8 cellular contexts compared by ENCODE assay signal in genomic region chr12:54251667-54252284, GRCh38. TPM values are rescaled to one million over a fixed set of nuclear protein-coding genes. Genes with fewer than 3 reads are reported as not detected.
DNase-seq lines count a peak whose midpoint lies in the region; ATAC-seq and TF ChIP-seq lines count a peak whose summit lies in the region.

No MANE protein-coding gene starts in this region.

- POLR2A ChIA-PET in activated CD8-positive, alpha-beta T cell treated with anti-CD3 and anti-CD28 coated beads, Interleukin-2, amount 10 ng/mL, durations not matched to agents 7 days and 5 days (lab: Charles Lee) = interaction anchor here (1.3 kb wide), 1 partner anchor 28 kb away, joined by 5 read pairs; the partner anchor contains the start of genes CBX5 and HNRNPA1

- H3K4me1 ChIP-seq in hepatocyte (ENCODE audit: insufficient read depth) (no peaks in the 10 kb centered on the region), testis (peaks cover 8% of the 10 kb centered on the region)

- no peak overlapping the region for H3K27ac Mint-ChIP-seq in natural killer cell
- H3K27ac Mint-ChIP-seq in natural killer cell treated with Interleukin-12 subunit alpha and Interleukin-12 subunit beta and Interleukin-15 and Interleukin-18, amount 100 ng/mL, for 72 hours = peak overlapping the region in 1 of 2 donors; percentile 27
- H3K27ac Mint-ChIP-seq in activated CD8-positive, alpha-beta T cell treated with anti-CD3 and anti-CD28 coated beads, Interleukin-2, amount 10 ng/mL, durations not matched to agents 7 days and 5 days = no peak overlapping the region

- WGBS in hepatocyte (ENCODE audit: low lambda C conversion rate, missing lambda C conversion rate) = 100% methylated on average over 1 of the region's 1 CpG
- WGBS in testis, 2 donors = 88 to 95% methylated on average over 1 of the region's 1 CpG
- 96 to 100% methylated on average over 1 of the region's 1 CpG for WGBS in lower leg skin, 2 donors

- peak; percentile 67 to 90 (median 79) for ATAC-seq in natural killer cell
- no peak for ATAC-seq in natural killer cell treated with Interleukin-12 subunit alpha and Interleukin-12 subunit beta and Interleukin-15 and Interleukin-18, amount 100 ng/mL, for 72 hours
- ATAC-seq in activated CD8-positive, alpha-beta T cell treated with anti-CD3 and anti-CD28 coated beads, Interleukin-2, amount 10 ng/mL, durations not matched to agents 7 days and 5 days = peak; percentile 53
- no peak for ATAC-seq in GM18498 (IDR thresholded peaks at IDR 0.05; ENCODE audit: unreplicated experiment)

- H2AFZ ChIP-seq in hepatocyte = no peak overlapping the region

- no peak for DNase-seq in natural killer cell
- DNase-seq in natural killer cell treated with Interleukin-12 subunit alpha and Interleukin-12 subunit beta and Interleukin-15 and Interleukin-18, amount 100 ng/mL, for 72 hours (ENCODE audit: low spot score) = no peak
- peak; percentile 51 for DNase-seq in NCI-H1092 (lab: John Stamatoyannopoulos, UW)
- peak; percentile 31 for DNase-seq in activated CD8-positive, alpha-beta T cell treated with anti-CD3 and anti-CD28 coated beads, Interleukin-2, amount 10 ng/mL, durations not matched to agents 7 days and 5 days
- peak; percentile 50 for DNase-seq in hepatocyte (ENCODE audit: low spot score)
- no peak for DNase-seq in testis
- DNase-seq in lower leg skin (ENCODE audit: low spot score in 2 of 2) = no peak

- H3K79me2 ChIP-seq in hepatocyte = peaks cover 47% of the 10 kb centered on the region

- H3K36me3 Mint-ChIP-seq in natural killer cell = peaks cover 13% of the 10 kb centered on the region
- peaks cover 16% of the 10 kb centered on the region for H3K36me3 Mint-ChIP-seq in natural killer cell treated with Interleukin-12 subunit alpha and Interleukin-12 subunit beta and Interleukin-15 and Interleukin-18, amount 100 ng/mL, for 72 hours
- H3K36me3 Mint-ChIP-seq in activated CD8-positive, alpha-beta T cell treated with anti-CD3 and anti-CD28 coated beads, Interleukin-2, amount 10 ng/mL, durations not matched to agents 7 days and 5 days (ENCODE audit: low read depth) = peaks cover 50% of the 10 kb centered on the region

- H3K9me2 ChIP-seq in hepatocyte (replicated peaks; ENCODE audit: insufficient read depth) = no peaks in the 10 kb centered on the region

- H3K36me3 ChIP-seq in hepatocyte (replicated peaks; ENCODE audit: insufficient read depth, low read depth) = no peaks in the 10 kb centered on the region
- no peaks in the 10 kb centered on the region for H3K36me3 ChIP-seq in testis (ENCODE audit: low read depth, missing control alignments)

- no peak overlapping the region for H3K27ac ChIP-seq in hepatocyte
- no peak overlapping the region for H3K27ac ChIP-seq in testis

- H3K27me3 ChIP-seq in hepatocyte = no peaks in the 10 kb centered on the region
- no peaks in the 10 kb centered on the region for H3K27me3 ChIP-seq in testis

- no peak overlapping the region for H3K4me2 ChIP-seq in hepatocyte

- peak; percentile 70 for TF ChIP-seq CTCF in natural killer cell (IDR thresholded peaks at IDR 0.05)
- peak; percentile 66 for TF ChIP-seq CTCF in hepatocyte (IDR thresholded peaks at IDR 0.05; ENCODE audit: poor library complexity)
- peak in 2 of 3 experiments; percentile 37 to 63 for TF ChIP-seq CTCF in testis (IDR thresholded peaks at IDR 0.05)
- peak in 1 of 3 donors; percentile 63 for TF ChIP-seq CTCF in lower leg skin (IDR thresholded peaks at IDR 0.05)

- intact Hi-C loops in natural killer cell (cut with micrococcal nuclease) = loop anchor here (1.0 to 2.0 kb wide), 3 partner anchors 109 to 128 kb away; no protein-coding TSS in a partner anchor
- intact Hi-C loops in testis (cut with DNase I; ENCODE audit: low total_unique reads) = no loop called here
- intact Hi-C loops in lower leg skin (cut with DNase I; ENCODE audit: low total_unique reads) = no loop called here

- H3K9me3 Mint-ChIP-seq in natural killer cell = no peaks in the 10 kb centered on the region
- H3K9me3 Mint-ChIP-seq in natural killer cell treated with Interleukin-12 subunit alpha and Interleukin-12 subunit beta and Interleukin-15 and Interleukin-18, amount 100 ng/mL, for 72 hours = no peaks in the 10 kb centered on the region
- no peaks in the 10 kb centered on the region for H3K9me3 Mint-ChIP-seq in activated CD8-positive, alpha-beta T cell treated with anti-CD3 and anti-CD28 coated beads, Interleukin-2, amount 10 ng/mL, durations not matched to agents 7 days and 5 days (ENCODE audit: insufficient read depth)

- H4K20me1 ChIP-seq in hepatocyte (ENCODE audit: insufficient read depth, poor library complexity, severe bottlenecking) = no peaks in the 10 kb centered on the region

- no peaks in the 10 kb centered on the region for H3K4me1 Mint-ChIP-seq in natural killer cell
- H3K4me1 Mint-ChIP-seq in natural killer cell treated with Interleukin-12 subunit alpha and Interleukin-12 subunit beta and Interleukin-15 and Interleukin-18, amount 100 ng/mL, for 72 hours (ENCODE audit: low read depth in 2 of 2) = peaks cover 0 to 4% of the 10 kb centered on the region in 2 donors
- no peaks in the 10 kb centered on the region for H3K4me1 Mint-ChIP-seq in activated CD8-positive, alpha-beta T cell treated with anti-CD3 and anti-CD28 coated beads, Interleukin-2, amount 10 ng/mL, durations not matched to agents 7 days and 5 days (ENCODE audit: low read depth)

- no peak overlapping the region for H3K4me3 Mint-ChIP-seq in natural killer cell
- H3K4me3 Mint-ChIP-seq in natural killer cell treated with Interleukin-12 subunit alpha and Interleukin-12 subunit beta and Interleukin-15 and Interleukin-18, amount 100 ng/mL, for 72 hours = no peak overlapping the region
- no peak overlapping the region for H3K4me3 Mint-ChIP-seq in activated CD8-positive, alpha-beta T cell treated with anti-CD3 and anti-CD28 coated beads, Interleukin-2, amount 10 ng/mL, durations not matched to agents 7 days and 5 days

- H3K4me3 ChIP-seq in hepatocyte (no peak overlapping the region), testis (no peak overlapping the region), lower leg skin (ENCODE audit: low read depth, poor library complexity, severe bottlenecking) (no peak overlapping the region)

- H3K9me3 ChIP-seq in hepatocyte (ENCODE audit: low read depth) = no peaks in the 10 kb centered on the region
- H3K9me3 ChIP-seq in testis = no peaks in the 10 kb centered on the region

- H3K27me3 Mint-ChIP-seq in natural killer cell (ENCODE audit: low read depth in 2 of 2) = no peaks in the 10 kb centered on the region
- no peaks in the 10 kb centered on the region for H3K27me3 Mint-ChIP-seq in natural killer cell treated with Interleukin-12 subunit alpha and Interleukin-12 subunit beta and Interleukin-15 and Interleukin-18, amount 100 ng/mL, for 72 hours
- no peaks in the 10 kb centered on the region for H3K27me3 Mint-ChIP-seq in activated CD8-positive, alpha-beta T cell treated with anti-CD3 and anti-CD28 coated beads, Interleukin-2, amount 10 ng/mL, durations not matched to agents 7 days and 5 days (ENCODE audit: low read depth)

- CTCF ChIA-PET in activated CD8-positive, alpha-beta T cell treated with anti-CD3 and anti-CD28 coated beads, Interleukin-2, amount 10 ng/mL, durations not matched to agents 7 days and 5 days (lab: Charles Lee) = interaction anchor here (0.7 to 2.9 kb wide), 48 partner anchors 9 to 576 kb away, joined by 3 to 24 read pairs (median 4); partner anchors contain the start of genes ATP5MC2, CBX5, COPZ1 and HNRNPA1

- no peak for TF ChIP-seq POLR2A in testis (IDR thresholded peaks at IDR 0.05)
- no peak for TF ChIP-seq POLR2A in lower leg skin (IDR thresholded peaks at IDR 0.05)

RNA-seq across cellular contexts. Expression of gene CBX5, which starts 28.1 kb away (rescaled TPM):
- 10 to 100 TPM; 30.8 to 42.3 (median 36.5) TPM for total RNA-seq in natural killer cell
- 10 to 100 TPM; 65.6 to 73.6 TPM for total RNA-seq in natural killer cell treated with Interleukin-12 subunit alpha and Interleukin-12 subunit beta and Interleukin-15 and Interleukin-18, amount 100 ng/mL, for 72 hours
- 100 to 1,000 TPM; 145 to 148 TPM for total RNA-seq in activated CD8-positive, alpha-beta T cell treated with anti-CD3 and anti-CD28 coated beads, Interleukin-2, amount 10 ng/mL, durations not matched to agents 7 days and 5 days
- total RNA-seq in hepatocyte = 58.2 and 60.1 TPM in 2 replicates
- polyA plus RNA-seq in hepatocyte = 21.9 and 23.3 TPM in 2 replicates
- 10 to 100 TPM; 52.7 to 63.9 TPM for total RNA-seq in testis
- polyA plus RNA-seq in testis (ENCODE audit: insufficient read depth, low read depth, low replicate concordance) = 66.4 TPM
- total RNA-seq in lower leg skin = 10 to 100 TPM; 13.2 to 26.4 (median 20.4) TPM

RNA-seq across cellular contexts. Expression of gene HNRNPA1, which starts 28.8 kb away (rescaled TPM):
- total RNA-seq in natural killer cell (1,000 to 10,000 TPM; 1,172 to 1,525 (median 1,292) TPM), hepatocyte (467 and 721 TPM in 2 replicates), testis (100 to 1,000 TPM; 250 to 293 TPM), lower leg skin (100 to 1,000 TPM; 246 to 840 (median 399) TPM)
- 1,000 to 10,000 TPM in 1 of 2 donors, 100 to 1,000 TPM in 1; 997 to 1,580 TPM for total RNA-seq in natural killer cell treated with Interleukin-12 subunit alpha and Interleukin-12 subunit beta and Interleukin-15 and Interleukin-18, amount 100 ng/mL, for 72 hours
- 1,000 to 10,000 TPM; 1,520 to 1,553 TPM for total RNA-seq in activated CD8-positive, alpha-beta T cell treated with anti-CD3 and anti-CD28 coated beads, Interleukin-2, amount 10 ng/mL, durations not matched to agents 7 days and 5 days
- polyA plus RNA-seq in hepatocyte (482 and 531 TPM in 2 replicates), testis (ENCODE audit: insufficient read depth, low read depth, low replicate concordance) (534 TPM)

RNA-seq across cellular contexts. Expression of gene NFE2, which starts 49.0 kb away (rescaled TPM):
- total RNA-seq in natural killer cell = 10 to 100 TPM in 1 of 3 donors, 1 to 10 TPM in 2; 2.0 to 15.4 (median 2.0) TPM
- total RNA-seq in natural killer cell treated with Interleukin-12 subunit alpha and Interleukin-12 subunit beta and Interleukin-15 and Interleukin-18, amount 100 ng/mL, for 72 hours = 1 to 10 TPM in 1 of 2 donors, not detected in 1; 3.7 TPM
- not detected for total RNA-seq in activated CD8-positive, alpha-beta T cell treated with anti-CD3 and anti-CD28 coated beads, Interleukin-2, amount 10 ng/mL, durations not matched to agents 7 days and 5 days
- 0.44 TPM in 1 of 2 replicates, not detected in the other for total RNA-seq in hepatocyte
- polyA plus RNA-seq in hepatocyte = 0.83 TPM in 1 of 2 replicates, not detected in the other
- 1 to 10 TPM in 1 of 2 donors, under 1 TPM in 1; 0.94 to 1.9 TPM for total RNA-seq in testis
- 2.6 TPM for polyA plus RNA-seq in testis (ENCODE audit: insufficient read depth, low read depth, low replicate concordance)
- 10 to 100 TPM in 2 of 4 donors, 1 to 10 TPM in 2; 2.5 to 18.6 (median 8.1) TPM for total RNA-seq in lower leg skin

Comparison
In these comparisons a context has a peak if more than half of its experiments do, and no peak if none do; other contexts are left out.
1. ATAC-seq: peak in natural killer cell (3 of 3) and activated CD8-positive, alpha-beta T cell treated with anti-CD3 and anti-CD28 coated beads, Interleukin-2, amount 10 ng/mL, durations not matched to agents 7 days and 5 days (single experiment); none in natural killer cell treated with Interleukin-12 subunit alpha and Interleukin-12 subunit beta and Interleukin-15 and Interleukin-18, amount 100 ng/mL, for 72 hours (0 of 2) and GM18498 (single experiment).
2. DNase-seq: peak in NCI-H1092 (single experiment), activated CD8-positive, alpha-beta T cell treated with anti-CD3 and anti-CD28 coated beads, Interleukin-2, amount 10 ng/mL, durations not matched to agents 7 days and 5 days (single experiment) and hepatocyte (single experiment); none in natural killer cell (single experiment), natural killer cell treated with Interleukin-12 subunit alpha and Interleukin-12 subunit beta and Interleukin-15 and Interleukin-18, amount 100 ng/mL, for 72 hours (single experiment), testis (single experiment) and lower leg skin (0 of 2).